In the genomic region with DNA sequence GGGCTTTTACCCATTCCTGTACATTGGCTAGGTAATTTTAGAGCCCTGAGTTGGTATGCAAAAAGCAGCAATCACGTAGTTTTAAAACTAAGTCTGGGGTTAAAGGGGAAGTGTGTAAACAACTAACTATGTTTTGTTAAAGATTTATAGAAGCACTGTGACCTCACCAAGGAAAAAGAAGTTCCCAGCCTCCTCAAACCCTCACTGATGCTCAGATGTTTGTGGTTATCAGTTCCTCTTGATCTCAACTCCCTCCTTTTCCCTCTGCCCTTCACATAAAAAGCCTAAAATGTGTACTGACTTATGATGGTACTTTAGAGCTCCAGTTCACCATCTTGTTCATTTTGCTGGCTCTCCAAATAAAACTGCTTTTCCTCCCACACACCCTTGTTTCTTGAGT, we compare ENCODE assay signal across 17 cellular contexts.
"Had no signal": no experiment of that assay in that cellular context is flagged by ENCODE, and none has a peak within 500 bp of the region (broad histone marks: within the 10 kb centered on the region; RNA-seq: fewer than 3 reads in every experiment).

No MANE protein-coding gene starts in this region.

- H3K27me3 ChIP-seq: body of pancreas, ovary, right lobe of liver had no signal

- H3K36me3 ChIP-seq: ovary, right lobe of liver, stomach, thoracic aorta had no signal

- H3K27ac Mint-ChIP-seq: activated CD8-positive, alpha-beta T cell treated with anti-CD3 and anti-CD28 coated beads, Interleukin-2, amount 10 ng/mL, durations not matched to agents 7 days and 5 days; activated naive CD8-positive, alpha-beta T cell; activated T-cell treated with anti-CD3 and anti-CD28 coated beads, Interleukin-2, amount 50 U/mL, for 72 hours; WTC11 had no signal

- DNase-seq: activated CD4-positive, alpha-beta T cell treated with anti-CD3 and anti-CD28 coated beads for 48 hours; activated CD8-positive, alpha-beta memory T cell treated with anti-CD3 and anti-CD28 coated beads, Interleukin-2, amount 50 U/mL, for 48 hours; activated CD8-positive, alpha-beta T cell treated with anti-CD3 and anti-CD28 coated beads, Interleukin-2, amount 10 ng/mL, durations not matched to agents 7 days and 5 days; activated gamma-delta T cell treated with Interleukin-2 at 50 U/mL for 16 hours; activated T-cell treated with anti-CD3 and anti-CD28 coated beads, Interleukin-2, amount 50 U/mL, for 72 hours; amygdala; body of pancreas; caudate nucleus; mammary epithelial cell; ovary; right lobe of liver; stomach had no signal

- H3K27ac ChIP-seq: body of pancreas, ovary, right lobe of liver, stomach, thoracic aorta had no signal

- H3K4me3 ChIP-seq: body of pancreas, ovary, right lobe of liver, stomach, thoracic aorta had no signal

- H3K4me1 ChIP-seq: body of pancreas, right lobe of liver, stomach had no signal

- H3K9me3 ChIP-seq: body of pancreas, ovary, right lobe of liver, stomach, thoracic aorta had no signal

- H3K4me3 Mint-ChIP-seq: activated CD8-positive, alpha-beta T cell treated with anti-CD3 and anti-CD28 coated beads, Interleukin-2, amount 10 ng/mL, durations not matched to agents 7 days and 5 days; activated naive CD8-positive, alpha-beta T cell; activated T-cell treated with anti-CD3 and anti-CD28 coated beads, Interleukin-2, amount 50 U/mL, for 72 hours; WTC11 had no signal

- H3K36me3 Mint-ChIP-seq: activated naive CD8-positive, alpha-beta T cell had no signal

- ATAC-seq: activated CD8-positive, alpha-beta T cell treated with anti-CD3 and anti-CD28 coated beads, Interleukin-2, amount 10 ng/mL, durations not matched to agents 7 days and 5 days; activated T-cell treated with anti-CD3 and anti-CD28 coated beads, Interleukin-2, amount 50 U/mL, for 72 hours; body of pancreas; esophagus mucosa; left lobe of liver; right lobe of liver; WTC11 had no signal
